In the genomic region with DNA sequence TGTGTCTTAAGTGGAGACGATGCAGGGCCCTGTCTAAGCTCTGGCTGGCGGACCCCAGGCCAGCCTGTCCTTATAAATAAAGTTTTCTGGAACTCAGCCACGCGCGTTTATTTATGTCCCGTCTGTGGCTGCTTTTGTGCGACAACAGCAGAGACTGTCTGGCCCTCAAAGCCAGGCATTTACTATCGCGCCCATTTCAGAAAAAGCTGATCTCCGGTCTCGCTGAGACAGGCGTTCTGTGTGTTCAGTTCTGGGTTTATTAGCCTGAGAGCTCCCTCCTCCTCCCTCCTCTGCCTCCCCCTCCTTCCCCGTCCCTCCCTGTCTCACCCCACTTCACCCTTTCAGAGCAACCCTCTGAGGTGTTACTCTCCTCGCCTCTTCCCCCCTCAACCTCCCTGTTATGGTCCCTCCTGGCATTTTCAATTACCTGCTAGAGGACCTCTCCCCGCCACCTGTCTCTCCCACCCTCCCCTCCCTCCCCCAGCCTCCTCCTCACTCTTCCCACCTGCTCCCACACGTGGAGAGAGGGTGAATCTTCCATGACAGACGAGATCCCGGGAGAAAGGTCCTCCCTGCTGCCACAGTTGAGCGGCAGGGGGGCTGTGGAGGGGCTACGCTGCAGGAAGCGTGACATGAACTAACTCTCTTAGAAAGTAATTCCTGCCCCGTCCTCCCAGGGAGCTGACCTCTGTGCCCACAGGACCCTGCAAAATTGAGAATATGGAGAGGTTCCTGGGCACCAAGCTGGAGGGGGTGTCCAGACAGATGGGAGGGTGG, we compare ENCODE assay signal across 12 cellular contexts.
DNase-seq lines count a peak whose midpoint lies in the region; ATAC-seq and TF ChIP-seq lines count a peak whose summit lies in the region.
"Had no signal": no experiment of that assay in that cellular context is flagged by ENCODE, and none has a peak within 500 bp of the region (broad histone marks: within the 10 kb centered on the region; RNA-seq: fewer than 3 reads in every experiment).

No MANE protein-coding gene starts in this region.

- no peak overlapping the region for H3K9ac ChIP-seq in rectal smooth muscle tissue (ENCODE audit: low read length)

- ATAC-seq in GM21447 (IDR thresholded peaks at IDR 0.05; ENCODE audit: unreplicated experiment): no peak
- ATAC-seq: stimulated activated naive B cell treated with anti-CD40 and anti-IgM and Interleukin-4, amounts not matched to agents 10 μg/mL and 1 μg/mL and 100 μg/mL, for 72 hours had no signal

- TF ChIP-seq CTCF in GM13977 (IDR thresholded peaks at IDR 0.05; ENCODE audit: extremely low read depth, insufficient read depth, missing control alignments): peak; percentile 14

- H3K27me3 ChIP-seq in rectal smooth muscle tissue (ENCODE audit: control insufficient read depth, insufficient read depth, low read length): no peaks in the 10 kb centered on the region

- in situ Hi-C loops in GM13977 (cut with MboI; ENCODE audit: low pct_unique_long_range_greater_than_20kb, low sequenced_read_pairs, unreplicated experiment): no loop called here

- peaks cover 13% of the 10 kb centered on the region for H3K36me3 ChIP-seq in rectal smooth muscle tissue (ENCODE audit: control insufficient read depth, insufficient read depth, low read length)

- peaks cover 16% of the 10 kb centered on the region for H3K4me1 ChIP-seq in rectal smooth muscle tissue (ENCODE audit: control insufficient read depth, insufficient read depth, low read length)

- DNase-seq in GM13977 (ENCODE audit: low spot score) (no peak), NCI-H2171 treated with DMSO at 0.1 percent for 48 hours (lab: John Stamatoyannopoulos, UW) (peak; percentile 90), globus pallidus (ENCODE audit: low spot score) (peak; percentile 71), SIG-M5 (lab: John Stamatoyannopoulos, UW) (no peak), erythroblast (lab: John Stamatoyannopoulos, UW) (no peak)
- no peak for DNase-seq in activated T-cell treated with anti-CD3 and anti-CD28 coated beads, Interleukin-2, amount 50 U/mL, for 48 hours
- DNase-seq: dermis blood vessel endothelial cell; NCI-H1694 treated with DMSO at 0.1 percent for 48 hours; SHP77; stimulated activated naive B cell treated with anti-CD40 and anti-IgM and Interleukin-4, amounts not matched to agents 10 μg/mL and 1 μg/mL and 100 μg/mL, for 72 hours had no signal

- H3K27ac ChIP-seq in rectal smooth muscle tissue (ENCODE audit: low read depth, low read length): peak overlapping the region; percentile 63

- TF ChIP-seq POLR2A in erythroblast (IDR thresholded peaks at IDR 0.05; ENCODE audit: low read length): no peak

- H3K4me3 ChIP-seq in rectal smooth muscle tissue (ENCODE audit: low read length): no peak overlapping the region

Comparison
In these comparisons a context has a peak if more than half of its experiments do, and no peak if none do; other contexts are left out.
1. DNase-seq: peak in NCI-H2171 treated with DMSO at 0.1 percent for 48 hours (single experiment) and globus pallidus (single experiment); none in GM13977 (single experiment), activated T-cell treated with anti-CD3 and anti-CD28 coated beads, Interleukin-2, amount 50 U/mL, for 48 hours (0 of 2), SIG-M5 (single experiment) and erythroblast (0 of 2).